8 cellular contexts compared by ENCODE assay signal in genomic region chr17:27244481-27245223, GRCh38. TPM values are rescaled to one million over a fixed set of nuclear protein-coding genes. Genes with fewer than 3 reads are reported as not detected.
A peak's percentile ranks its signal among the peaks of the same experiment; 100 is the strongest.
DNase-seq lines count a peak whose midpoint lies in the region; ATAC-seq and TF ChIP-seq lines count a peak whose summit lies in the region.

No MANE protein-coding gene starts in this region.

- H3K36me3 ChIP-seq in gastroesophageal sphincter (no peaks in the 10 kb centered on the region), trophoblast cell (ENCODE audit: control insufficient read depth in 1 of 2, insufficient read depth in 2 of 2, low read length in 2 of 2) (no peaks in the 10 kb centered on the region)

- H3K4me3 ChIP-seq in gastroesophageal sphincter = peak overlapping the region in 1 of 2 donors; percentile 16
- no peak overlapping the region for H3K4me3 ChIP-seq in trophoblast cell (ENCODE audit: low read depth, low read length)

- H4K91ac ChIP-seq in trophoblast cell (ENCODE audit: low read depth, low read length) = peak overlapping the region; percentile 74

- no peak overlapping the region for H4K8ac ChIP-seq in trophoblast cell (ENCODE audit: low read depth, low read length)

- no peak overlapping the region for H3K4ac ChIP-seq in trophoblast cell (ENCODE audit: low read depth, low read length)

- peak; percentile 85 for DNase-seq in GM04503 (ENCODE audit: low read depth)
- DNase-seq in SKM-1 (lab: John Stamatoyannopoulos, UW; ENCODE audit: unreplicated experiment) = peak; percentile 96
- peak; percentile 79 to 100 for DNase-seq in trophoblast cell
- no peak for DNase-seq in activated T-cell treated with anti-CD3 and anti-CD28 coated beads, Interleukin-2, amount 50 U/mL, for 1 hour
- no peak for DNase-seq in ecto neural progenitor cell (ENCODE audit: low spot score)

- H4K12ac ChIP-seq in trophoblast cell (ENCODE audit: low read depth, low read length) = no peak overlapping the region

- no peak overlapping the region for H3K18ac ChIP-seq in trophoblast cell (ENCODE audit: low read length)

- peaks cover 30 to 64% (median 38%) of the 10 kb centered on the region in 3 donors for H3K4me1 ChIP-seq in gastroesophageal sphincter
- H3K4me1 ChIP-seq in trophoblast cell (ENCODE audit: control insufficient read depth in 1 of 2, insufficient read depth in 2 of 2, low read length in 2 of 2) = peaks cover 29 to 31% of the 10 kb centered on the region in 2 experiments

- peak overlapping the region; percentile 21 for H2BK120ac ChIP-seq in trophoblast cell (ENCODE audit: insufficient read depth, low read length, poor library complexity)

- H3K27ac ChIP-seq in gastroesophageal sphincter (peak overlapping the region; percentile 86 to 97 (median 88)), trophoblast cell (ENCODE audit: low read depth, low read length) (no peak overlapping the region)

- peaks cover 25% of the 10 kb centered on the region for H3K79me1 ChIP-seq in trophoblast cell (ENCODE audit: low read length)

- H3K9ac ChIP-seq in trophoblast cell (ENCODE audit: low read length) = no peak overlapping the region

- H2BK12ac ChIP-seq in trophoblast cell (ENCODE audit: low read length) = peak overlapping the region; percentile 30

- H3K14ac ChIP-seq in trophoblast cell (ENCODE audit: low read length) = peak overlapping the region; percentile 11

- peak; percentile 70 for TF ChIP-seq EP300 in gastroesophageal sphincter (IDR thresholded peaks at IDR 0.05)

- H3K23ac ChIP-seq in trophoblast cell (ENCODE audit: low read length) = no peak overlapping the region

- H2AK5ac ChIP-seq in trophoblast cell (ENCODE audit: low read length) = no peak overlapping the region

- H3K9me3 ChIP-seq in gastroesophageal sphincter = no peaks in the 10 kb centered on the region
- peaks cover 2% of the 10 kb centered on the region for H3K9me3 ChIP-seq in trophoblast cell (ENCODE audit: insufficient read depth, low read depth, low read length)

- no peak overlapping the region for H3K4me2 ChIP-seq in trophoblast cell (ENCODE audit: low read length)

- no peak overlapping the region for H2BK5ac ChIP-seq in trophoblast cell (ENCODE audit: low read depth, low read length, poor library complexity)

- peak; percentile 90 for ATAC-seq in gastroesophageal sphincter
- ATAC-seq in GM21737 (IDR thresholded peaks at IDR 0.05; ENCODE audit: unreplicated experiment) = no peak
- no peak for ATAC-seq in GM18511 (IDR thresholded peaks at IDR 0.05; ENCODE audit: unreplicated experiment)

- WGBS in gastroesophageal sphincter (ENCODE audit: low coverage in 1 of 2), 2 donors = 49 to 55% methylated on average over 5 to 12 of the region's 16 CpGs
- WGBS in trophoblast cell (ENCODE audit: extremely low coverage, insufficient coverage, insufficient read length) = no CpG with 5 or more reads among the region's 16 CpGs

- peaks cover 8% of the 10 kb centered on the region for H3K79me2 ChIP-seq in trophoblast cell (ENCODE audit: control insufficient read depth, insufficient read depth, low read length, poor library complexity)

- no peak overlapping the region for H2AFZ ChIP-seq in trophoblast cell (ENCODE audit: insufficient read depth, low read length, poor library complexity)

- no peak for TF ChIP-seq CTCF in gastroesophageal sphincter (IDR thresholded peaks at IDR 0.05)

- peak in 1 of 2 donors; percentile 14 for TF ChIP-seq POLR2A in gastroesophageal sphincter (IDR thresholded peaks at IDR 0.05)

- H3K27me3 ChIP-seq in gastroesophageal sphincter (no peaks in the 10 kb centered on the region), trophoblast cell (ENCODE audit: insufficient read depth, low read length) (no peaks in the 10 kb centered on the region)

RNA-seq across cellular contexts. Expression of gene WSB1, which starts 49.3 kb away (rescaled TPM):
- total RNA-seq in gastroesophageal sphincter = 100 to 1,000 TPM in 2 of 4 donors, 10 to 100 TPM in 2; 74.2 to 200 (median 133) TPM
- 193 and 206 TPM in 2 replicates for polyA plus RNA-seq in trophoblast cell (2013)

Comparison
In these comparisons a context has a peak if more than half of its experiments do, and no peak if none do; other contexts are left out.
1. DNase-seq: peak in GM04503 (single experiment), SKM-1 (single experiment) and trophoblast cell (2 of 2); none in activated T-cell treated with anti-CD3 and anti-CD28 coated beads, Interleukin-2, amount 50 U/mL, for 1 hour (single experiment) and ecto neural progenitor cell (single experiment).